In genomic region chr5:142128675-142129208, GRCh38 we compare ENCODE assay signal across 21 cellular contexts. TPM values are rescaled to one million over a fixed set of nuclear protein-coding genes. Genes with fewer than 3 reads are reported as not detected.
A peak's percentile ranks its signal among the peaks of the same experiment; 100 is the strongest.
DNase-seq lines count a peak whose midpoint lies in the region; ATAC-seq, FAIRE-seq and TF ChIP-seq lines count a peak whose summit lies in the region.
"Had no signal": no experiment of that assay in that cellular context is flagged by ENCODE, and none has a peak within 500 bp of the region (broad histone marks: within the 10 kb centered on the region; RNA-seq: fewer than 3 reads in every experiment).

No MANE protein-coding gene starts in this region.

- CTCF ChIA-PET in HepG2 (lab: Yijun Ruan, JAX; ENCODE audit: low intra/inter-chr PET ratio, low total read pairs) = no interaction called here

- H3K4me1 Mint-ChIP-seq in endothelial cell (ENCODE audit: unreplicated experiment) = peaks cover 6% of the 10 kb centered on the region

- TF ChIP-seq RAD21 in HepG2 (CRISPR knock-in tag; IDR thresholded peaks at IDR 0.05) = no peak

- intact Hi-C loops in HepG2 (cut with micrococcal nuclease; ENCODE audit: unreplicated experiment) (no loop called here), right lobe of liver (cut with DNase I) (no loop called here)

- H3K27ac ChIP-seq in HepG2 (ENCODE audit: extremely low read length, insufficient read depth, low read length) (no peak overlapping the region), right lobe of liver (no peak overlapping the region)
- H3K27ac ChIP-seq: 22Rv1, BLaER1, suprapubic skin had no signal

- H3K27me3 ChIP-seq in HepG2 (ENCODE audit: control insufficient read depth in 1 of 2, insufficient read depth in 2 of 2, low read length in 2 of 2) (no peaks in the 10 kb centered on the region), right lobe of liver (no peaks in the 10 kb centered on the region)
- H3K27me3 ChIP-seq: BLaER1, suprapubic skin had no signal

- WGBS in HepG2 (ENCODE audit: low lambda C conversion rate) = 88% methylated on average over 3 of the region's 3 CpGs
- WGBS in right lobe of liver (ENCODE audit: insufficient coverage, low coverage, low lambda C conversion rate, missing lambda C conversion rate) = 23% methylated on average over 3 of the region's 3 CpGs

- no peak overlapping the region for H3K9ac ChIP-seq in HepG2 (ENCODE audit: insufficient read depth, low read depth, low read length)
- H3K9ac ChIP-seq: BLaER1 had no signal

- ATAC-seq in HepG2 (no peak), right lobe of liver (no peak)
- ATAC-seq: natural killer cell, WTC11 had no signal

- TF ChIP-seq POLR2A in HepG2 (IDR thresholded peaks at IDR 0.05; ENCODE audit: insufficient read depth in 1 of 2, low read depth in 2 of 2, low read length in 2 of 2) (no peak), right lobe of liver (IDR thresholded peaks at IDR 0.05) (no peak)

- peaks cover 1 to 4% of the 10 kb centered on the region in 2 experiments; a peak in 2 of 5 replicates for H3K36me3 ChIP-seq in HepG2 (replicated peaks in 1 of 2; ENCODE audit: control insufficient read depth in 1 of 2, insufficient read depth in 2 of 2, low read length in 2 of 2)
- H3K36me3 ChIP-seq in right lobe of liver = no peaks in the 10 kb centered on the region

- peak; percentile 6 for DNase-seq in DMS79 treated with DMSO at 0.1 percent for 48 hours (lab: John Stamatoyannopoulos, UW)
- no peak for DNase-seq in DMS79 (lab: John Stamatoyannopoulos, UW)
- DNase-seq in HepG2 (ENCODE audit: low spot score) = no peak
- DNase-seq in right lobe of liver = no peak
- no peak for DNase-seq in endothelial cell (ENCODE audit: low spot score)
- no peak for DNase-seq in ureter (ENCODE audit: low spot score)
- DNase-seq in NCI-H774 (lab: John Stamatoyannopoulos, UW) = no peak
- DNase-seq in NCI-H510A (lab: John Stamatoyannopoulos, UW) = no peak
- DNase-seq: aorta; KG1; natural killer cell; NCI-H1930; NCI-H345; posterior cingulate gyrus; stimulated activated CD4-positive, alpha-beta T cell treated with anti-CD3 and anti-CD28 coated beads, Interleukin-2, amount 100 ng/mL, for 48 hours had no signal

- H3K27me3 Mint-ChIP-seq in endothelial cell (ENCODE audit: unreplicated experiment) = no peaks in the 10 kb centered on the region
- H3K27me3 Mint-ChIP-seq: memory B cell had no signal

- H3K9me3 ChIP-seq in HepG2 (ENCODE audit: low read length) (no peaks in the 10 kb centered on the region), right lobe of liver (no peaks in the 10 kb centered on the region)
- H3K9me3 ChIP-seq: suprapubic skin had no signal

- POLR2A ChIA-PET in HepG2 (lab: Yijun Ruan, JAX) = no interaction called here

- peak overlapping the region; percentile 54 for H3K27ac Mint-ChIP-seq in endothelial cell (ENCODE audit: unreplicated experiment)
- H3K27ac Mint-ChIP-seq: memory B cell had no signal

- no peak for TF ChIP-seq EP300 in HepG2 (IDR thresholded peaks at IDR 0.05; ENCODE audit: low read depth in 2 of 2, low read length in 2 of 2)
- no peak for TF ChIP-seq EP300 in HepG2 (CRISPR knock-in tag; IDR thresholded peaks at IDR 0.05; ENCODE audit: borderline replicate concordance)

- TF ChIP-seq CTCF in HepG2 (CRISPR knock-in tag; IDR thresholded peaks at IDR 0.05) (no peak), right lobe of liver (IDR thresholded peaks at IDR 0.05) (no peak), endothelial cell (IDR thresholded peaks at IDR 0.05; ENCODE audit: unreplicated experiment) (no peak)

- no peaks in the 10 kb centered on the region for H3K36me3 Mint-ChIP-seq in endothelial cell (ENCODE audit: low read depth, unreplicated experiment)
- H3K36me3 Mint-ChIP-seq: natural killer cell had no signal

- H2AFZ ChIP-seq in HepG2 (ENCODE audit: low read length) = no peak overlapping the region

- H4K20me1 ChIP-seq in HepG2 (ENCODE audit: insufficient read depth, low read length) = no peaks in the 10 kb centered on the region

- H3K4me2 ChIP-seq in HepG2 (ENCODE audit: low read depth, low read length) = no peak overlapping the region
- H3K4me2 ChIP-seq: BLaER1 had no signal

- no peak for FAIRE-seq in HepG2 (lab: Jason Lieb, UNC)
- FAIRE-seq: GM12892 had no signal

- in situ Hi-C loops in HepG2 (cut with HindIII; ENCODE audit: extremely low pct_ligation_motif_present, low pct_unique_long_range_greater_than_20kb) = loop anchor here (25.0 kb wide), 1 partner anchor 441 kb away; the partner anchor contains the start of gene ARAP3

- H3K4me1 ChIP-seq in HepG2 (ENCODE audit: insufficient read depth, low read length) (peaks cover 14% of the 10 kb centered on the region), right lobe of liver (peaks cover 0 to 48% (median 17%) of the 10 kb centered on the region in 4 donors)

- H3K4me3 ChIP-seq in HepG2 (replicated peaks in 1 of 3; ENCODE audit: insufficient read depth in 1 of 3, low read depth in 2 of 3, low read length in 3 of 3) = no peak overlapping the region
- no peak overlapping the region for H3K4me3 ChIP-seq in right lobe of liver
- H3K4me3 ChIP-seq: BLaER1 had no signal

- no peak overlapping the region for H3K4me3 Mint-ChIP-seq in endothelial cell (ENCODE audit: unreplicated experiment)
- H3K4me3 Mint-ChIP-seq: memory B cell, natural killer cell, WTC11 had no signal

- peaks cover 20% of the 10 kb centered on the region for H3K79me2 ChIP-seq in HepG2 (ENCODE audit: insufficient read depth, low read length)

- no TSS peak for BruUV-seq in HepG2 (replicated peaks; lab: Mats Ljungman, UMichigan)

- no peaks in the 10 kb centered on the region for H3K9me3 Mint-ChIP-seq in endothelial cell (ENCODE audit: unreplicated experiment)
- H3K9me3 Mint-ChIP-seq: memory B cell, natural killer cell had no signal

TF ChIP-seq in HepG2, 621 proteins besides CTCF, POLR2A, EP300 and RAD21 (continues in another document):
- TF ChIP-seq FOXK1 (CRISPR knock-in tag; IDR thresholded peaks at IDR 0.05; ENCODE audit: borderline replicate concordance, low read depth) = no peak
- TF ChIP-seq, protein P1, sequence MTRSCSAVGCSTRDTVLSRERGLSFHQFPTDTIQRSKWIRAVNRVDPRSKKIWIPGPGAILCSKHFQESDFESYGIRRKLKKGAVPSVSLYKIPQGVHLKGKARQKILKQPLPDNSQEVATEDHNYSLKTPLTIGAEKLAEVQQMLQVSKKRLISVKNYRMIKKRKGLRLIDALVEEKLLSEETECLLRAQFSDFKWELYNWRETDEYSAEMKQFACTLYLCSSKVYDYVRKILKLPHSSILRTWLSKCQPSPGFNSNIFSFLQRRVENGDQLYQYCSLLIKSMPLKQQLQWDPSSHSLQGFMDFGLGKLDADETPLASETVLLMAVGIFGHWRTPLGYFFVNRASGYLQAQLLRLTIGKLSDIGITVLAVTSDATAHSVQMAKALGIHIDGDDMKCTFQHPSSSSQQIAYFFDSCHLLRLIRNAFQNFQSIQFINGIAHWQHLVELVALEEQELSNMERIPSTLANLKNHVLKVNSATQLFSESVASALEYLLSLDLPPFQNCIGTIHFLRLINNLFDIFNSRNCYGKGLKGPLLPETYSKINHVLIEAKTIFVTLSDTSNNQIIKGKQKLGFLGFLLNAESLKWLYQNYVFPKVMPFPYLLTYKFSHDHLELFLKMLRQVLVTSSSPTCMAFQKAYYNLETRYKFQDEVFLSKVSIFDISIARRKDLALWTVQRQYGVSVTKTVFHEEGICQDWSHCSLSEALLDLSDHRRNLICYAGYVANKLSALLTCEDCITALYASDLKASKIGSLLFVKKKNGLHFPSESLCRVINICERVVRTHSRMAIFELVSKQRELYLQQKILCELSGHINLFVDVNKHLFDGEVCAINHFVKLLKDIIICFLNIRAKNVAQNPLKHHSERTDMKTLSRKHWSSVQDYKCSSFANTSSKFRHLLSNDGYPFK (CRISPR knock-in tag; IDR thresholded peaks at IDR 0.05; ENCODE audit: borderline replicate concordance) = no peak

RNA-seq across cellular contexts. Expression of gene NDFIP1, which starts 20.2 kb away (rescaled TPM):
- total RNA-seq in HepG2 (2016; rRNA removed; fragmentation: Illumina TruSeq; extraction: Trizol) (11.9 and 15.7 TPM in 2 replicates), right lobe of liver (10 to 100 TPM; 50.4 to 61.1 (median 57.1) TPM), endothelial cell (ENCODE audit: unreplicated experiment) (34.8 TPM), ureter (69.6 TPM)
- total RNA-seq in HepG2 (2016; cell fraction: cytosol; rRNA removed; fragmentation: Illumina TruSeq; extraction: Trizol; ENCODE audit: low read depth) = 3.2 and 4.3 TPM in 2 replicates
- 11.6 and 16.8 TPM in 2 replicates for total RNA-seq in HepG2 (2016; cell fraction: insoluble cytoplasmic fraction; rRNA removed; fragmentation: Illumina TruSeq; extraction: Trizol)
- 7.2 and 8.1 TPM in 2 replicates for total RNA-seq in HepG2 (2016; cell fraction: membrane; rRNA removed; fragmentation: Illumina TruSeq; extraction: Trizol)
- total RNA-seq in HepG2 (2016; cell fraction: nucleus; rRNA removed; fragmentation: Illumina TruSeq; extraction: Trizol) = 14.9 and 18.8 TPM in 2 replicates
- 9.5 and 12.4 TPM in 2 replicates for polyA plus RNA-seq in HepG2 (2011; rRNA removed)
- polyA plus RNA-seq in HepG2 (2011; cell fraction: cytosol; rRNA removed) = 9.0 and 9.5 TPM in 2 replicates
- polyA plus RNA-seq in HepG2 (2011; cell fraction: nucleus; rRNA removed) = 4.3 and 4.9 TPM in 2 replicates
- 19.8 and 22.3 TPM in 2 replicates for polyA plus RNA-seq in HepG2 (2012)
- polyA plus RNA-seq in HepG2 (2016; cell fraction: cytosol; fragmentation: Illumina TruSeq; extraction: Trizol; ENCODE audit: low read depth) = 3.2 TPM in 2 replicates
- polyA plus RNA-seq in HepG2 (2016; cell fraction: insoluble cytoplasmic fraction; fragmentation: Illumina TruSeq; extraction: Trizol; ENCODE audit: low read depth) = 16.7 and 17.6 TPM in 2 replicates
- polyA plus RNA-seq in HepG2 (2016; cell fraction: membrane; fragmentation: Illumina TruSeq; extraction: Trizol; ENCODE audit: low read depth) = 6.9 and 7.0 TPM in 2 replicates
- polyA plus RNA-seq in HepG2 (2016; cell fraction: nucleus; fragmentation: Illumina TruSeq; extraction: Trizol; ENCODE audit: insufficient read depth, low read depth) = 25.9 and 28.4 TPM in 2 replicates
- 9.6 and 10.1 TPM in 2 replicates for polyA minus RNA-seq in HepG2 (2011; rRNA and poly(A)+ RNA removed; ENCODE audit: low replicate concordance)
- polyA minus RNA-seq in HepG2 (2011; cell fraction: cytosol; rRNA and poly(A)+ RNA removed) = 15.8 and 18.5 TPM in 2 replicates
- polyA minus RNA-seq in HepG2 (2011; cell fraction: nucleus; rRNA and poly(A)+ RNA removed) = 14.2 and 14.9 TPM in 2 replicates
